In genomic region chr16:49158029-49158642, GRCh38 we compare ENCODE assay signal across 1 cellular context.
A peak's percentile ranks its signal among the peaks of the same experiment; 100 is the strongest.
TF ChIP-seq lines count a peak whose summit lies in the region.

No MANE protein-coding gene starts in this region.

TF ChIP-seq in HepG2, 621 proteins besides CTCF, POLR2A, EP300 and RAD21 (continued from another document and continues in another):
- TF ChIP-seq ZFP36 (IDR thresholded peaks at IDR 0.05; ENCODE audit: borderline replicate concordance, low read depth, low read length, partially characterized antibody) (no peak), HDAC1 (CRISPR knock-in tag; IDR thresholded peaks at IDR 0.05) (no peak), ZHX2 (IDR thresholded peaks at IDR 0.05; ENCODE audit: low read depth) (no peak), ZHX2 (CRISPR knock-in tag; IDR thresholded peaks at IDR 0.05; ENCODE audit: borderline replicate concordance) (peak; percentile 97), SCMH1 (CRISPR knock-in tag; IDR thresholded peaks at IDR 0.05; ENCODE audit: borderline replicate concordance) (no peak), SRSF4 (IDR thresholded peaks at IDR 0.05; ENCODE audit: low read depth, low read length, poor library complexity, severe bottlenecking) (no peak), TSC22D2 (CRISPR knock-in tag; IDR thresholded peaks at IDR 0.05; ENCODE audit: borderline replicate concordance) (peak; percentile 99), ZNF614 (CRISPR knock-in tag; IDR thresholded peaks at IDR 0.05; ENCODE audit: borderline replicate concordance) (peak; percentile 87; the same call in 1 of the 2 replicates), POLR2AphosphoS5 (IDR thresholded peaks at IDR 0.05; ENCODE audit: low read depth, low read length) (no peak), ZBTB25 (CRISPR knock-in tag; IDR thresholded peaks at IDR 0.05) (peak; percentile 99), MLXIP (CRISPR knock-in tag; IDR thresholded peaks at IDR 0.05; ENCODE audit: borderline replicate concordance) (peak; percentile 93), ATF2 (CRISPR knock-in tag; IDR thresholded peaks at IDR 0.05) (peak; percentile 91), GLI4 (CRISPR knock-in tag; IDR thresholded peaks at IDR 0.05; ENCODE audit: borderline replicate concordance) (peak; percentile 85; the same call in 1 of the 2 replicates), SOX13 (IDR thresholded peaks at IDR 0.05) (no peak), SOX13 (CRISPR knock-in tag; conservative IDR thresholded peaks at IDR 0.05 in 1 of 2, IDR thresholded peaks at IDR 0.05 in 1 of 2) (peak in 1 of 2 experiments; percentile 75; a peak in 2 of 4 replicates), BCLAF1 (IDR thresholded peaks at IDR 0.05) (no peak), ZNF841 (CRISPR knock-in tag; IDR thresholded peaks at IDR 0.05; ENCODE audit: borderline replicate concordance) (no peak), REL (CRISPR knock-in tag; conservative IDR thresholded peaks at IDR 0.05) (0 out of 2 replicates have a peak, but pooled peaks have one; percentile 59), ZNF12 (CRISPR knock-in tag; IDR thresholded peaks at IDR 0.05) (peak; percentile 93), ZNF10 (CRISPR knock-in tag; IDR thresholded peaks at IDR 0.05; ENCODE audit: borderline replicate concordance, low read depth) (no peak), ZNF382 (CRISPR knock-in tag; IDR thresholded peaks at IDR 0.05; ENCODE audit: borderline replicate concordance) (no peak), ELK4 (CRISPR knock-in tag; IDR thresholded peaks at IDR 0.05; ENCODE audit: borderline replicate concordance) (peak; percentile 78; the same call in 1 of the 2 replicates), HNRNPLL (IDR thresholded peaks at IDR 0.05; ENCODE audit: low read depth, low read length, poor library complexity, severe bottlenecking) (no peak), MTA3 (CRISPR knock-in tag; IDR thresholded peaks at IDR 0.05) (peak; percentile 88; the same call in 1 of the 2 replicates), MTF2 (CRISPR knock-in tag; IDR thresholded peaks at IDR 0.05; ENCODE audit: borderline replicate concordance) (no peak), FOXC1 (CRISPR knock-in tag; IDR thresholded peaks at IDR 0.05; ENCODE audit: borderline replicate concordance) (peak; percentile 27; the same call in 1 of the 2 replicates), SMAD9 (CRISPR knock-in tag; IDR thresholded peaks at IDR 0.05) (peak; percentile 94), CEBPZ (IDR thresholded peaks at IDR 0.05; ENCODE audit: low read length) (no peak), CREB3 (CRISPR knock-in tag; IDR thresholded peaks at IDR 0.05) (peak; percentile 93), ZNF619 (CRISPR knock-in tag; IDR thresholded peaks at IDR 0.05) (no peak), KLF9 (CRISPR knock-in tag; IDR thresholded peaks at IDR 0.05; ENCODE audit: low read depth) (0 out of 2 replicates have a peak, but pooled peaks have one; percentile 57), RFX1 (IDR thresholded peaks at IDR 0.05) (no peak), FOXJ3 (CRISPR knock-in tag; IDR thresholded peaks at IDR 0.05; ENCODE audit: borderline replicate concordance) (no peak; the same call in 1 of the 2 replicates), PITX1 (CRISPR knock-in tag; IDR thresholded peaks at IDR 0.05) (peak; percentile 70), E2F2 (CRISPR knock-in tag; IDR thresholded peaks at IDR 0.05; ENCODE audit: borderline replicate concordance) (peak; percentile 94; the same call in 1 of the 2 replicates), ZNF83 (CRISPR knock-in tag; IDR thresholded peaks at IDR 0.05; ENCODE audit: borderline replicate concordance) (peak; percentile 94), ZNF672 (CRISPR knock-in tag; IDR thresholded peaks at IDR 0.05) (no peak), ZNF333 (CRISPR knock-in tag; IDR thresholded peaks at IDR 0.05; ENCODE audit: borderline replicate concordance) (peak; percentile 79; the same call in 1 of the 2 replicates)
